ENCODE assay signal across 33 cellular contexts in genomic region chr7:127017196-127017595, GRCh38.
"Had no signal": no experiment of that assay in that cellular context is flagged by ENCODE, and none has a peak within 500 bp of the region (broad histone marks: within the 10 kb centered on the region; RNA-seq: fewer than 3 reads in every experiment).

No MANE protein-coding gene starts in this region.

- ATAC-seq: activated naive CD4-positive, alpha-beta T cell treated with anti-CD3 and anti-CD28 coated beads, Interleukin-2, amount 50 U/mL, for 72 hours; activated naive CD8-positive, alpha-beta T cell treated with anti-CD3 and anti-CD28 coated beads, Interleukin-2, amount 50 U/mL, for 24 hours; activated T-cell treated with anti-CD3 and anti-CD28 coated beads, Interleukin-2, amount 50 U/mL, for 4 hours; activated T-cell treated with anti-CD3 and anti-CD28 coated beads, Interleukin-2, amount 50 U/mL, for 72 hours; activated T-helper 17 cell treated with anti-CD3 and anti-CD28 coated beads, Interleukin-2, amount 50 U/mL, for 72 hours; body of pancreas had no signal

- H3K27ac ChIP-seq: adrenal gland, ascending aorta, body of pancreas, brain microvascular endothelial cell, breast epithelium, cardiac muscle cell had no signal

- H3K4me3 ChIP-seq: adrenal gland, ascending aorta, body of pancreas, breast epithelium, cardiac muscle cell had no signal

- FAIRE-seq: astrocyte, bronchial epithelial cell had no signal

- H3K4me1 ChIP-seq: adrenal gland, ascending aorta, body of pancreas, breast epithelium had no signal

- DNase-seq: activated effector memory CD4-positive, alpha-beta T cell treated with anti-CD3 and anti-CD28 coated beads, Interleukin-2, amount 50 U/mL, for 16 hours; activated effector memory CD4-positive, alpha-beta T cell treated with Interleukin-2 at 50 U/mL for 16 hours; activated gamma-delta T cell; activated gamma-delta T cell treated with Interleukin-2 at 50 U/mL for 16 hours; activated naive CD4-positive, alpha-beta T cell; activated naive CD4-positive, alpha-beta T cell treated with anti-CD3 and anti-CD28 coated beads for 36 hours; activated naive CD4-positive, alpha-beta T cell treated with anti-CD3 and anti-CD28 coated beads, Interleukin-2, amount 10 ng/mL, durations not matched to agents 7 days and 5 days; activated naive CD4-positive, alpha-beta T cell treated with anti-CD3 and anti-CD28 coated beads, Interleukin-2, amount 50 U/mL, for 16 hours; activated naive CD4-positive, alpha-beta T cell treated with Interleukin-2 at 50 U/mL for 16 hours; activated naive CD8-positive, alpha-beta T cell treated with anti-CD3 and anti-CD28 coated beads for 36 hours; activated naive CD8-positive, alpha-beta T cell treated with anti-CD3 and anti-CD28 coated beads, Interleukin-2, amount 10 ng/mL, durations not matched to agents 7 days and 5 days; activated naive CD8-positive, alpha-beta T cell treated with anti-CD3 and anti-CD28 coated beads, Interleukin-2, amount 50 U/mL, for 24 hours; activated T-cell treated with anti-CD3 and anti-CD28 coated beads, Interleukin-2, amount 50 U/mL, for 1 hour; activated T-cell treated with anti-CD3 and anti-CD28 coated beads, Interleukin-2, amount 50 U/mL, for 24 hours; activated T-cell treated with anti-CD3 and anti-CD28 coated beads, Interleukin-2, amount 50 U/mL, for 4 hours; activated T-cell treated with anti-CD3 and anti-CD28 coated beads, Interleukin-2, amount 50 U/mL, for 48 hours; activated T-cell treated with anti-CD3 and anti-CD28 coated beads, Interleukin-2, amount 50 U/mL, for 72 hours; adrenal gland; amniotic stem cell; amygdala; anterior cingulate cortex; aorta; body of pancreas; brain microvascular endothelial cell; central memory CD4-positive, alpha-beta T cell; cerebellar nuclear complex had no signal

- H3K36me3 ChIP-seq: adrenal gland, ascending aorta, brain microvascular endothelial cell, breast epithelium, cardiac muscle cell had no signal

- H3K9me3 ChIP-seq: adrenal gland, ascending aorta, body of pancreas, breast epithelium had no signal

- H3K27me3 ChIP-seq: adrenal gland, ascending aorta, body of pancreas, brain microvascular endothelial cell, breast epithelium, cardiac muscle cell had no signal
